In genomic region chr15:62649793-62650420, GRCh38 we compare ENCODE assay signal across 8 cellular contexts.
DNase-seq lines count a peak whose midpoint lies in the region; ATAC-seq and TF ChIP-seq lines count a peak whose summit lies in the region.

No MANE protein-coding gene starts in this region.

- ATAC-seq in HG02938 (IDR thresholded peaks at IDR 0.05; ENCODE audit: unreplicated experiment) = peak; percentile 80
- no peak for ATAC-seq in lower lobe of right lung
- ATAC-seq in GM21528 (IDR thresholded peaks at IDR 0.05; ENCODE audit: low FRiP score, unreplicated experiment) = no peak

- H3K36me3 ChIP-seq in lower lobe of right lung = no peaks in the 10 kb centered on the region

- H3K27me3 Mint-ChIP-seq in activated CD4-positive, alpha-beta T cell treated with anti-CD3 and anti-CD28 coated beads, Interleukin-2, amount 10 ng/mL, durations not matched to agents 24 days and 14 days = no peaks in the 10 kb centered on the region

- H3K4me3 Mint-ChIP-seq in activated CD4-positive, alpha-beta T cell treated with anti-CD3 and anti-CD28 coated beads, Interleukin-2, amount 10 ng/mL, durations not matched to agents 24 days and 14 days = no peak overlapping the region

- no peak overlapping the region for H3K27ac ChIP-seq in lower lobe of right lung

- no peaks in the 10 kb centered on the region for H3K4me1 ChIP-seq in lower lobe of right lung

- H3K27ac Mint-ChIP-seq in activated CD4-positive, alpha-beta T cell treated with anti-CD3 and anti-CD28 coated beads, Interleukin-2, amount 10 ng/mL, durations not matched to agents 24 days and 14 days = no peak overlapping the region

- DNase-seq in activated CD4-positive, alpha-beta T cell treated with anti-CD3 and anti-CD28 coated beads, Interleukin-2, amount 10 ng/mL, durations not matched to agents 24 days and 14 days = peak; percentile 68
- no peak for DNase-seq in activated CD4-positive, alpha-beta T cell treated with anti-CD3 and anti-CD28 coated beads for 1 hour
- peak; percentile 34 to 55 for DNase-seq in cardiac fibroblast (ENCODE audit: low read depth in 2 of 2)
- peak; percentile 10 to 22 for DNase-seq in stimulated activated CD4-positive, alpha-beta T cell treated with anti-CD3 and anti-CD28 coated beads, Interleukin-4, amount 100 ng/mL, for 48 hours (ENCODE audit: low read depth in 2 of 2)
- DNase-seq in lower lobe of right lung = no peak
- no peak for DNase-seq in DMS 273 (lab: John Stamatoyannopoulos, UW; ENCODE audit: unreplicated experiment)

- no peaks in the 10 kb centered on the region for H3K36me3 Mint-ChIP-seq in activated CD4-positive, alpha-beta T cell treated with anti-CD3 and anti-CD28 coated beads, Interleukin-2, amount 10 ng/mL, durations not matched to agents 24 days and 14 days (ENCODE audit: low read depth)

- no peaks in the 10 kb centered on the region for H3K27me3 ChIP-seq in lower lobe of right lung (ENCODE audit: low read depth)

- TF ChIP-seq CTCF in cardiac fibroblast (IDR thresholded peaks at IDR 0.05; ENCODE audit: low read depth, low read length) (no peak), lower lobe of right lung (IDR thresholded peaks at IDR 0.05) (no peak)

- H3K4me1 Mint-ChIP-seq in activated CD4-positive, alpha-beta T cell treated with anti-CD3 and anti-CD28 coated beads, Interleukin-2, amount 10 ng/mL, durations not matched to agents 24 days and 14 days = peaks cover 3% of the 10 kb centered on the region

- no peaks in the 10 kb centered on the region for H3K9me3 Mint-ChIP-seq in activated CD4-positive, alpha-beta T cell treated with anti-CD3 and anti-CD28 coated beads, Interleukin-2, amount 10 ng/mL, durations not matched to agents 24 days and 14 days

- no peak overlapping the region for H3K4me3 ChIP-seq in cardiac fibroblast (replicated peaks in 1 of 2; ENCODE audit: low read depth in 2 of 2, low read length in 2 of 2)
- no peak overlapping the region for H3K4me3 ChIP-seq in lower lobe of right lung

- intact Hi-C loops in activated CD4-positive, alpha-beta T cell treated with anti-CD3 and anti-CD28 coated beads, Interleukin-2, amount 10 ng/mL, durations not matched to agents 24 days and 14 days (cut with micrococcal nuclease) = no loop called here
- intact Hi-C loops in lower lobe of right lung (cut with DNase I) = no loop called here

- H3K9me3 ChIP-seq in lower lobe of right lung = no peaks in the 10 kb centered on the region

Comparison
In these comparisons a context has a peak if more than half of its experiments do, and no peak if none do; other contexts are left out.
1. DNase-seq: peak in activated CD4-positive, alpha-beta T cell treated with anti-CD3 and anti-CD28 coated beads, Interleukin-2, amount 10 ng/mL, durations not matched to agents 24 days and 14 days (single experiment), cardiac fibroblast (2 of 2) and stimulated activated CD4-positive, alpha-beta T cell treated with anti-CD3 and anti-CD28 coated beads, Interleukin-4, amount 100 ng/mL, for 48 hours (2 of 2); none in activated CD4-positive, alpha-beta T cell treated with anti-CD3 and anti-CD28 coated beads for 1 hour (single experiment), lower lobe of right lung (single experiment) and DMS 273 (single experiment).